ENCODE assay signal across 1 cellular context in genomic region chr4:113410686-113411085, GRCh38.
TF ChIP-seq lines count a peak whose summit lies in the region.

No MANE protein-coding gene starts in this region.

TF ChIP-seq in IMR-90, 13 proteins besides CTCF, POLR2A, EP300 and RAD21 (continued from another document):
- TF ChIP-seq RFX5 (IDR thresholded peaks at IDR 0.05; ENCODE audit: low read depth, low read length) (no peak), USF2 (IDR thresholded peaks at IDR 0.05; ENCODE audit: low read depth, low read length) (no peak), ELK1 (IDR thresholded peaks at IDR 0.05; ENCODE audit: borderline replicate concordance, low read depth, low read length) (no peak), CEBPB (IDR thresholded peaks at IDR 0.05; ENCODE audit: low read depth, low read length) (no peak), MAZ (IDR thresholded peaks at IDR 0.05; ENCODE audit: borderline replicate concordance, low read depth, low read length) (no peak), NFE2L2 (IDR thresholded peaks at IDR 0.05; ENCODE audit: low read depth, low read length) (no peak)
